In genomic region chr10:108204528-108205313, GRCh38 we compare ENCODE assay signal across 8 cellular contexts.
DNase-seq lines count a peak whose midpoint lies in the region; ATAC-seq and TF ChIP-seq lines count a peak whose summit lies in the region.

No MANE protein-coding gene starts in this region.

- peak; percentile 59 for ATAC-seq in GM21576 (IDR thresholded peaks at IDR 0.05; ENCODE audit: unreplicated experiment)
- ATAC-seq in HG03108 (IDR thresholded peaks at IDR 0.05; ENCODE audit: unreplicated experiment), result no peak

- no peaks in the 10 kb centered on the region for H3K36me3 Mint-ChIP-seq in chondrocyte (ENCODE audit: low read depth)

- no peak overlapping the region for H3K4me3 Mint-ChIP-seq in chondrocyte (ENCODE audit: unreplicated experiment)

- DNase-seq in DMS53 treated with DMSO at 0.1 percent for 48 hours (lab: John Stamatoyannopoulos, UW; ENCODE audit: unreplicated experiment), result peak; percentile 55
- peak; percentile 3 for DNase-seq in MV-4-11 (lab: John Stamatoyannopoulos, UW)
- DNase-seq in chondrocyte (ENCODE audit: low spot score), result no peak
- DNase-seq in pons (ENCODE audit: low spot score), result peak; percentile 25
- no peak for DNase-seq in hepatic stellate cell (ENCODE audit: low spot score)
- DNase-seq in GM19238 (ENCODE audit: insufficient read length, low spot score), result no peak

- no peak overlapping the region for H3K27ac Mint-ChIP-seq in chondrocyte (ENCODE audit: unreplicated experiment)

- no peaks in the 10 kb centered on the region for H3K27me3 Mint-ChIP-seq in chondrocyte (ENCODE audit: low read depth)

- peaks cover 7% of the 10 kb centered on the region for H3K9me3 Mint-ChIP-seq in chondrocyte (ENCODE audit: low read depth)

- H3K4me1 Mint-ChIP-seq in chondrocyte (ENCODE audit: low read depth), result no peaks in the 10 kb centered on the region

- peak; percentile 54 for TF ChIP-seq CTCF in chondrocyte (IDR thresholded peaks at IDR 0.05)

Comparison
In these comparisons a context has a peak if more than half of its experiments do, and no peak if none do; other contexts are left out.
1. DNase-seq: peak in DMS53 treated with DMSO at 0.1 percent for 48 hours (single experiment), MV-4-11 (single experiment) and pons (single experiment); none in chondrocyte (single experiment), hepatic stellate cell (single experiment) and GM19238 (single experiment).